Comparison of ENCODE assay signal across 8 cellular contexts in genomic region chr4:6269400-6269650, GRCh38. TPM values are rescaled to one million over a fixed set of nuclear protein-coding genes. Genes with fewer than 3 reads are reported as not detected.
DNase-seq lines count a peak whose midpoint lies in the region; ATAC-seq and TF ChIP-seq lines count a peak whose summit lies in the region.

No MANE protein-coding gene starts in this region.

- no peak for TF ChIP-seq CTCF in BJ (IDR thresholded peaks at IDR 0.05; ENCODE audit: insufficient read depth, low read depth, low read length)
- TF ChIP-seq CTCF in brain (conservative IDR thresholded peaks at IDR 0.05) = no peak

- H3K27ac Mint-ChIP-seq in brain = peak overlapping the region; percentile 76 to 90 (median 81)
- no peak overlapping the region for H3K27ac Mint-ChIP-seq in activated naive CD4-positive, alpha-beta T cell treated with anti-CD3 and anti-CD28 coated beads, Interleukin-2, amount 50 U/mL, for 72 hours

- CTCF ChIA-PET in BJ (lab: Yijun Ruan, JAX) = interaction anchor here (0.9 to 14.5 kb wide), 4 partner anchors 9 to 60 kb away, joined by 3 to 383 read pairs (median 5); no protein-coding TSS in a partner anchor

- POLR2A ChIA-PET in BJ (lab: Charles Lee) = interaction anchor here (0.6 kb wide), 1 partner anchor 29 kb away, joined by 3 read pairs; no protein-coding TSS in a partner anchor

- H3K4me1 ChIP-seq in muscle layer of duodenum (ENCODE audit: control insufficient read depth in 1 of 2, insufficient read depth in 2 of 2, low read length in 2 of 2) = peaks cover 29 to 36% of the 10 kb centered on the region in 2 donors

- H3K4me1 Mint-ChIP-seq in brain = peaks cover 53% of the 10 kb centered on the region

- no peaks in the 10 kb centered on the region for H3K36me3 Mint-ChIP-seq in brain
- no peaks in the 10 kb centered on the region for H3K36me3 Mint-ChIP-seq in activated naive CD4-positive, alpha-beta T cell treated with anti-CD3 and anti-CD28 coated beads, Interleukin-2, amount 50 U/mL, for 72 hours

- H3K27me3 ChIP-seq in BJ (ENCODE audit: control insufficient read depth, insufficient read depth, low read length) (0 out of 2 replicates have a peak, but pooled peaks cover 1% of the 10 kb centered on the region), muscle layer of duodenum (ENCODE audit: low read depth, low read length) (no peaks in the 10 kb centered on the region)

- peaks cover 0 to 5% (median 0%) of the 10 kb centered on the region in 5 experiments for H3K9me3 Mint-ChIP-seq in brain
- no peaks in the 10 kb centered on the region for H3K9me3 Mint-ChIP-seq in activated naive CD4-positive, alpha-beta T cell treated with anti-CD3 and anti-CD28 coated beads, Interleukin-2, amount 50 U/mL, for 72 hours

- peak; percentile 1 for ATAC-seq in HG02678 (IDR thresholded peaks at IDR 0.05; ENCODE audit: unreplicated experiment)
- no peak for ATAC-seq in activated naive CD4-positive, alpha-beta T cell treated with anti-CD3 and anti-CD28 coated beads, Interleukin-2, amount 50 U/mL, for 72 hours

- no peaks in the 10 kb centered on the region for H3K9me3 ChIP-seq in muscle layer of duodenum (ENCODE audit: control insufficient read depth in 1 of 2, low read length in 2 of 2)

- H3K27ac ChIP-seq in muscle layer of duodenum (ENCODE audit: low read length) = peak overlapping the region; percentile 67

- H3K36me3 ChIP-seq in BJ (ENCODE audit: control insufficient read depth, insufficient read depth, low read length) = no peaks in the 10 kb centered on the region
- no peaks in the 10 kb centered on the region for H3K36me3 ChIP-seq in muscle layer of duodenum (ENCODE audit: control insufficient read depth in 1 of 2, insufficient read depth in 2 of 2, low read length in 2 of 2)

- peak overlapping the region; percentile 85 to 94 (median 91) for H3K4me3 Mint-ChIP-seq in brain

- H3K4me3 ChIP-seq in BJ (ENCODE audit: low read depth, low read length) (peak overlapping the region; percentile 34), muscle layer of duodenum (ENCODE audit: low read depth in 1 of 2, low read length in 2 of 2) (peak overlapping the region; percentile 64 to 95)

- H3K27me3 Mint-ChIP-seq in brain = peaks cover 7% of the 10 kb centered on the region

- DNase-seq in BJ (ENCODE audit: low read depth) = no peak
- DNase-seq in SKM-1 (lab: John Stamatoyannopoulos, UW; ENCODE audit: unreplicated experiment) = no peak
- DNase-seq in activated naive CD4-positive, alpha-beta T cell treated with anti-CD3 and anti-CD28 coated beads, Interleukin-2, amount 50 U/mL, for 72 hours (ENCODE audit: low spot score in 2 of 2) = no peak
- no peak for DNase-seq in putamen (ENCODE audit: low spot score)
- DNase-seq in UCSD-AML1 (lab: John Stamatoyannopoulos, UW; ENCODE audit: unreplicated experiment) = no peak

RNA-seq across cellular contexts. Expression of gene WFS1, which starts 0.3 kb away (rescaled TPM):
- 40.3 and 66.4 TPM in 2 replicates for polyA plus RNA-seq in BJ (2011; rRNA removed)
- 30.7 and 37.2 TPM in 2 replicates for polyA minus RNA-seq in BJ (2011; rRNA and poly(A)+ RNA removed)
- polyA plus RNA-seq in brain (ENCODE audit: insufficient read depth, low read depth, low replicate concordance) = 39.2 TPM
- 1 to 10 TPM; 1.8 to 3.2 TPM for total RNA-seq in activated naive CD4-positive, alpha-beta T cell treated with anti-CD3 and anti-CD28 coated beads, Interleukin-2, amount 50 U/mL, for 72 hours

Comparison
In these comparisons a context has a peak if more than half of its experiments do, and no peak if none do; other contexts are left out.
1. H3K27ac Mint-ChIP-seq: peak in brain (5 of 5); none in activated naive CD4-positive, alpha-beta T cell treated with anti-CD3 and anti-CD28 coated beads, Interleukin-2, amount 50 U/mL, for 72 hours (0 of 2).